26 cellular contexts compared by ENCODE assay signal in the genomic region with DNA sequence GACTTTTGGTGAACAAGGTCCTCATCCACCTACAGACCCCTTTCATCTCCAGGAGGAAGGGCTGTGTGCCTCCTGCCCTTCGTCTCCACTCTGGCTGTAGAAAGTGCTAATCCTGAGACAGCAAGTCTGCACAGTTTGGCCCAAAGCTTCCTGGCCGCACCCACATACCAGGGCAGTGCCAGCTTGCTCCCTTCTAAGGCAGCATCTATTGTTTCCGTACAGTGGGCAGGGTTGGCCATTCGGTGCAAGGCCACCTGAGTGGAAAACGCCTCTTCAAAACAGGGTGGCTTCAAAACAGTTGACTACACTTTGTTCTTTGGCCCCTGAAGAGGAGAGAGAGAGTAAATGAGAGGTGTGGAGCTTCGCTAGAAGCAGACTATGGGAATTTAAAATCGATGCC.
DNase-seq lines count a peak whose midpoint lies in the region; ATAC-seq, FAIRE-seq and TF ChIP-seq lines count a peak whose summit lies in the region.
"Had no signal": no experiment of that assay in that cellular context is flagged by ENCODE, and none has a peak within 500 bp of the region (broad histone marks: within the 10 kb centered on the region; RNA-seq: fewer than 3 reads in every experiment).

No MANE protein-coding gene starts in this region.

- H3K36me3 ChIP-seq in GM23248 (ENCODE audit: low read depth) (peaks cover 82% of the 10 kb centered on the region), GM12878 (ENCODE audit: control insufficient read depth in 2 of 2, insufficient read depth in 2 of 2, low read length in 1 of 2) (peaks cover 6 to 8% of the 10 kb centered on the region in 2 experiments; a peak in 3 of 4 replicates), mucosa of descending colon (ENCODE audit: low read depth) (no peaks in the 10 kb centered on the region), esophagus muscularis mucosa (peaks cover 22 to 97% (median 72%) of the 10 kb centered on the region in 4 donors)

- TF ChIP-seq EP300 in GM12878 (IDR thresholded peaks at IDR 0.05; ENCODE audit: borderline replicate concordance in 1 of 2, control insufficient read depth in 1 of 2, low read depth in 2 of 2, low read length in 2 of 2) (no peak), esophagus muscularis mucosa (IDR thresholded peaks at IDR 0.05) (no peak)

- no peak for FAIRE-seq in GM12878 (lab: Jason Lieb, UNC)
- FAIRE-seq: endometrium had no signal

- BruUV-seq in GM12878 (replicated peaks; lab: Mats Ljungman, UMichigan) = no TSS peak

- H3K36me3 Mint-ChIP-seq in activated CD4-positive, alpha-beta T cell treated with anti-CD3 and anti-CD28 coated beads, Interleukin-2, amount 10 ng/mL, durations not matched to agents 24 days and 14 days (ENCODE audit: low read depth) = peaks cover 84% of the 10 kb centered on the region

- H3K4me3 ChIP-seq in GM23248 = no peak overlapping the region
- no peak overlapping the region for H3K4me3 ChIP-seq in GM12878
- H3K4me3 ChIP-seq in mucosa of descending colon = no peak overlapping the region
- no peak overlapping the region for H3K4me3 ChIP-seq in esophagus muscularis mucosa
- H3K4me3 ChIP-seq: skin epidermis, tibial artery had no signal

- SMC1A ChIA-PET in GM12878 (lab: Charles Lee; ENCODE audit: uncharacterized antibody, unreplicated experiment) = interaction anchor here (1.3 kb wide), 1 partner anchor 31 kb away, joined by 3 read pairs; no protein-coding TSS in a partner anchor

- H3K9me2 ChIP-seq in GM23248 (ENCODE audit: insufficient read depth) = no peaks in the 10 kb centered on the region

- peaks cover 15% of the 10 kb centered on the region for H3K9me3 Mint-ChIP-seq in activated CD4-positive, alpha-beta T cell treated with anti-CD3 and anti-CD28 coated beads, Interleukin-2, amount 10 ng/mL, durations not matched to agents 24 days and 14 days
- H3K9me3 Mint-ChIP-seq: CD8-positive, alpha-beta memory T cell; dendritic cell treated with granulocyte-macrophage colony-stimulating factor and Interleukin-4, amounts not matched to agents 40 ng/mL and 50 ng/mL, for 4 days; immature natural killer cell had no signal

- intact Hi-C loops in activated CD4-positive, alpha-beta T cell treated with anti-CD3 and anti-CD28 coated beads, Interleukin-2, amount 10 ng/mL, durations not matched to agents 24 days and 14 days (cut with micrococcal nuclease) = no loop called here
- intact Hi-C loops in GM12878 (cut with micrococcal nuclease; ENCODE audit: unreplicated experiment) = no loop called here
- intact Hi-C loops in mucosa of descending colon (cut with DNase I, micrococcal nuclease) = no loop called here
- intact Hi-C loops in esophagus muscularis mucosa (cut with DNase I) = no loop called here

- ATAC-seq in GM12878 = no peak
- peak; percentile 71 for ATAC-seq in mucosa of descending colon
- ATAC-seq in HG02759 (IDR thresholded peaks at IDR 0.05; ENCODE audit: unreplicated experiment) = no peak

- H3K9ac ChIP-seq in GM23248 (no peak overlapping the region), GM12878 (ENCODE audit: control insufficient read depth, insufficient read depth, low read length) (no peak overlapping the region)
- H3K9ac ChIP-seq: KMS-11 had no signal

- H3K4me1 ChIP-seq in GM23248 (ENCODE audit: insufficient read depth) = peaks cover 19% of the 10 kb centered on the region
- H3K4me1 ChIP-seq in GM12878 (ENCODE audit: control insufficient read depth, insufficient read depth, low read length) = no peaks in the 10 kb centered on the region
- H3K4me1 ChIP-seq in mucosa of descending colon (ENCODE audit: low read depth) = peaks cover 3% of the 10 kb centered on the region
- no peaks in the 10 kb centered on the region for H3K4me1 ChIP-seq in esophagus muscularis mucosa
- H3K4me1 ChIP-seq: tibial artery had no signal

- in situ Hi-C loops in GM23248 (cut with MboI) = no loop called here
- in situ Hi-C loops in GM12878 (cut with MboI) = no loop called here

- H3K79me2 ChIP-seq in GM23248 (ENCODE audit: insufficient read depth) = 0 out of 2 replicates have a peak, but pooled peaks cover 4% of the 10 kb centered on the region
- H3K79me2 ChIP-seq in GM12878 (ENCODE audit: control insufficient read depth, insufficient read depth, low read length) = no peaks in the 10 kb centered on the region

- no peak for DNase-seq in activated CD4-positive, alpha-beta T cell treated with anti-CD3 and anti-CD28 coated beads, Interleukin-2, amount 10 ng/mL, durations not matched to agents 24 days and 14 days
- DNase-seq in activated CD4-positive, alpha-beta T cell treated with anti-CD3 and anti-CD28 coated beads for 1 hour = no peak
- no peak for DNase-seq in GM23248
- DNase-seq in GM12878 (ENCODE audit: low read depth, low spot score) = no peak
- peak in 1 of 3 donors; percentile 49 for DNase-seq in mucosa of descending colon
- no peak for DNase-seq in stimulated activated CD4-positive, alpha-beta T cell treated with anti-CD3 and anti-CD28 coated beads, Interleukin-1b, Interleukin-23, amount 100 ng/mL, for 48 hours
- DNase-seq in esophagus muscularis mucosa (ENCODE audit: extremely low spot score) = no peak
- DNase-seq: 8988T; activated gamma-delta T cell; AML-193; amniotic stem cell; CD8-positive, alpha-beta memory T cell; DMS53; GDM1; immature natural killer cell; NCI-H2171; NCI-H524 treated with DMSO at 0.1 percent for 48 hours; stimulated activated naive CD4-positive, alpha-beta T cell treated with Interleukin-2 at 50 U/mL for 16 hours; SW 1271; tibial artery had no signal

- peak overlapping the region; percentile 31 for H3K27ac ChIP-seq in GM23248
- H3K27ac ChIP-seq in GM12878 (ENCODE audit: control insufficient read depth, insufficient read depth) = no peak overlapping the region
- no peak overlapping the region for H3K27ac ChIP-seq in esophagus muscularis mucosa (replicated peaks in 1 of 4)
- H3K27ac ChIP-seq: KMS-11, neutrophil, tibial artery had no signal

- H3K4me3 Mint-ChIP-seq in activated CD4-positive, alpha-beta T cell treated with anti-CD3 and anti-CD28 coated beads, Interleukin-2, amount 10 ng/mL, durations not matched to agents 24 days and 14 days = no peak overlapping the region
- H3K4me3 Mint-ChIP-seq: dendritic cell treated with granulocyte-macrophage colony-stimulating factor and Interleukin-4, amounts not matched to agents 40 ng/mL and 50 ng/mL, for 4 days; immature natural killer cell had no signal

- TF ChIP-seq CTCF in GM12878 (IDR thresholded peaks at IDR 0.05 in 2 of 3, conservative IDR thresholded peaks at IDR 0.05 in 1 of 3; ENCODE audit: control insufficient read depth in 2 of 3, extremely low read depth in 1 of 3, insufficient read depth in 1 of 3, low read depth in 3 of 3, low read length in 3 of 3) (no peak), mucosa of descending colon (IDR thresholded peaks at IDR 0.05) (no peak), esophagus muscularis mucosa (IDR thresholded peaks at IDR 0.05) (no peak)

- peak overlapping the region; percentile 15 for H3K27ac Mint-ChIP-seq in activated CD4-positive, alpha-beta T cell treated with anti-CD3 and anti-CD28 coated beads, Interleukin-2, amount 10 ng/mL, durations not matched to agents 24 days and 14 days
- H3K27ac Mint-ChIP-seq: dendritic cell treated with granulocyte-macrophage colony-stimulating factor and Interleukin-4, amounts not matched to agents 40 ng/mL and 50 ng/mL, for 4 days had no signal

- no peak for TF ChIP-seq RAD21 in GM12878 (IDR thresholded peaks at IDR 0.05; ENCODE audit: insufficient read depth, low read depth, low read length)

- H2AFZ ChIP-seq in GM23248 = no peak overlapping the region
- no peak overlapping the region for H2AFZ ChIP-seq in GM12878 (ENCODE audit: control insufficient read depth, low read depth, low read length)

- CTCF ChIA-PET in GM12878 (lab: Yijun Ruan, JAX) = interaction anchor here (0.7 to 0.9 kb wide), 2 partner anchors 9 to 171 kb away, joined by 3 to 4 read pairs; no protein-coding TSS in a partner anchor

- H3K4me1 Mint-ChIP-seq in activated CD4-positive, alpha-beta T cell treated with anti-CD3 and anti-CD28 coated beads, Interleukin-2, amount 10 ng/mL, durations not matched to agents 24 days and 14 days = peaks cover 8% of the 10 kb centered on the region
- H3K4me1 Mint-ChIP-seq: CD8-positive, alpha-beta memory T cell had no signal

- no peaks in the 10 kb centered on the region for H3K27me3 Mint-ChIP-seq in activated CD4-positive, alpha-beta T cell treated with anti-CD3 and anti-CD28 coated beads, Interleukin-2, amount 10 ng/mL, durations not matched to agents 24 days and 14 days
- H3K27me3 Mint-ChIP-seq: dendritic cell treated with granulocyte-macrophage colony-stimulating factor and Interleukin-4, amounts not matched to agents 40 ng/mL and 50 ng/mL, for 4 days had no signal

- H3F3A ChIP-seq in GM23248 (ENCODE audit: insufficient read depth) = peaks cover 99% of the 10 kb centered on the region

- H3K27me3 ChIP-seq in GM23248 (replicated peaks; ENCODE audit: insufficient read depth) = no peaks in the 10 kb centered on the region
- H3K27me3 ChIP-seq in GM12878 (replicated peaks in 1 of 2; ENCODE audit: control insufficient read depth in 2 of 2, insufficient read depth in 2 of 2, low read length in 1 of 2) = no peaks in the 10 kb centered on the region
- no peaks in the 10 kb centered on the region for H3K27me3 ChIP-seq in esophagus muscularis mucosa
- H3K27me3 ChIP-seq: neutrophil, tibial artery had no signal

- H4K20me1 ChIP-seq in GM23248 (ENCODE audit: insufficient read depth) (no peaks in the 10 kb centered on the region), GM12878 (ENCODE audit: control insufficient read depth, insufficient read depth) (peaks cover 2% of the 10 kb centered on the region; the same call in 1 of the 2 replicates)

- 91 to 94% methylated on average over 7 of the region's 7 CpGs for WGBS in GM23248 (ENCODE audit: low coverage in 1 of 2, low lambda C conversion rate in 2 of 2, missing lambda C conversion rate in 2 of 2), 2 experiments
- WGBS in GM12878 (ENCODE audit: insufficient coverage, insufficient replicate concordance, low lambda C conversion rate, missing lambda C conversion rate) = 93% methylated on average over 7 of the region's 7 CpGs
- WGBS in esophagus muscularis mucosa = 81% methylated on average over 7 of the region's 7 CpGs

- TF ChIP-seq POLR2A in GM12878 (IDR thresholded peaks at IDR 0.05; ENCODE audit: low read depth, low read length) (peak; percentile 49; the same call in 1 of the 2 replicates), esophagus muscularis mucosa (IDR thresholded peaks at IDR 0.05; ENCODE audit: low read depth) (no peak)

- POLR2A ChIA-PET in GM12878 (lab: Charles Lee) = no interaction called here

- H3K4me2 ChIP-seq in GM23248 (ENCODE audit: unreplicated experiment) (no peak overlapping the region), GM12878 (ENCODE audit: control insufficient read depth, insufficient read depth) (no peak overlapping the region)
- H3K4me2 ChIP-seq: KMS-11 had no signal

- RAD21 ChIA-PET in GM12878 (lab: Charles Lee; ENCODE audit: unreplicated experiment) = interaction anchor here (1.5 kb wide), 1 partner anchor 172 kb away, joined by 4 read pairs; no protein-coding TSS in a partner anchor

- H3K9me3 ChIP-seq in GM23248 (ENCODE audit: low read depth) (no peaks in the 10 kb centered on the region), GM12878 (replicated peaks; ENCODE audit: control insufficient read depth, insufficient read depth, low read length) (no peaks in the 10 kb centered on the region; the same call in 2 of the 3 replicates), mucosa of descending colon (no peaks in the 10 kb centered on the region), esophagus muscularis mucosa (no peaks in the 10 kb centered on the region)
- H3K9me3 ChIP-seq: neutrophil, tibial artery had no signal
